16 cellular contexts compared by ENCODE assay signal in genomic region chr7:64180989-64181388, GRCh38. TPM values are rescaled to one million over a fixed set of nuclear protein-coding genes. Genes with fewer than 3 reads are reported as not detected.
DNase-seq lines count a peak whose midpoint lies in the region; ATAC-seq and TF ChIP-seq lines count a peak whose summit lies in the region.
"Had no signal": no experiment of that assay in that cellular context is flagged by ENCODE, and none has a peak within 500 bp of the region (broad histone marks: within the 10 kb centered on the region; RNA-seq: fewer than 3 reads in every experiment).

No MANE protein-coding gene starts in this region.

- peaks cover 17% of the 10 kb centered on the region for H3K9me3 ChIP-seq in neural progenitor cell (ENCODE audit: low read depth)

- no peaks in the 10 kb centered on the region for H3K36me3 ChIP-seq in neural progenitor cell
- H3K36me3 ChIP-seq: Peyer's patch, tibial nerve had no signal

- no peak overlapping the region for H3K4me3 ChIP-seq in neural progenitor cell
- H3K4me3 ChIP-seq: coronary artery, Peyer's patch, tibial nerve had no signal

- H3K4me1 Mint-ChIP-seq in activated T-cell treated with anti-CD3 and anti-CD28 coated beads, Interleukin-2, amount 50 U/mL, for 4 hours (ENCODE audit: low read depth): no peaks in the 10 kb centered on the region
- H3K4me1 Mint-ChIP-seq in neural progenitor cell (no peaks in the 10 kb centered on the region), osteocyte (ENCODE audit: unreplicated experiment) (no peaks in the 10 kb centered on the region)
- H3K4me1 Mint-ChIP-seq: CD8-positive, alpha-beta memory T cell; WTC11 had no signal

- H3K4me3 Mint-ChIP-seq in activated T-cell treated with anti-CD3 and anti-CD28 coated beads, Interleukin-2, amount 50 U/mL, for 4 hours: no peak overlapping the region
- H3K4me3 Mint-ChIP-seq in neural progenitor cell: no peak overlapping the region
- H3K4me3 Mint-ChIP-seq in osteocyte (ENCODE audit: unreplicated experiment): no peak overlapping the region
- H3K4me3 Mint-ChIP-seq: CD8-positive, alpha-beta memory T cell; WTC11 had no signal

- H3K4me2 ChIP-seq in neural progenitor cell: no peak overlapping the region

- no peaks in the 10 kb centered on the region for H3K27me3 ChIP-seq in neural progenitor cell
- H3K27me3 ChIP-seq: Peyer's patch, tibial nerve had no signal

- peak; percentile 46 to 47 for ATAC-seq in activated T-cell treated with anti-CD3 and anti-CD28 coated beads, Interleukin-2, amount 50 U/mL, for 4 hours
- ATAC-seq in HG03432 (IDR thresholded peaks at IDR 0.05; ENCODE audit: unreplicated experiment): no peak
- ATAC-seq: WTC11 had no signal

- no peaks in the 10 kb centered on the region for H4K20me1 ChIP-seq in neural progenitor cell (ENCODE audit: low read depth)

- no peaks in the 10 kb centered on the region for H3K4me1 ChIP-seq in neural progenitor cell
- H3K4me1 ChIP-seq: Peyer's patch, tibial nerve had no signal

- no peaks in the 10 kb centered on the region for H3K36me3 Mint-ChIP-seq in activated T-cell treated with anti-CD3 and anti-CD28 coated beads, Interleukin-2, amount 50 U/mL, for 4 hours (ENCODE audit: insufficient read depth)
- no peaks in the 10 kb centered on the region for H3K36me3 Mint-ChIP-seq in neural progenitor cell
- H3K36me3 Mint-ChIP-seq in osteocyte (ENCODE audit: unreplicated experiment): no peaks in the 10 kb centered on the region
- H3K36me3 Mint-ChIP-seq: CD8-positive, alpha-beta memory T cell had no signal

- H3K79me2 ChIP-seq in neural progenitor cell (ENCODE audit: low read depth): no peaks in the 10 kb centered on the region

- no peaks in the 10 kb centered on the region for H3K9me3 Mint-ChIP-seq in activated T-cell treated with anti-CD3 and anti-CD28 coated beads, Interleukin-2, amount 50 U/mL, for 4 hours
- H3K9me3 Mint-ChIP-seq in neural progenitor cell (peaks cover 39% of the 10 kb centered on the region), osteocyte (ENCODE audit: unreplicated experiment) (peaks cover 35% of the 10 kb centered on the region)

- peaks cover 10% of the 10 kb centered on the region for H3K27me3 Mint-ChIP-seq in activated T-cell treated with anti-CD3 and anti-CD28 coated beads, Interleukin-2, amount 50 U/mL, for 4 hours (ENCODE audit: low read depth)
- H3K27me3 Mint-ChIP-seq in neural progenitor cell (ENCODE audit: insufficient read depth, low read depth) (peaks cover 2% of the 10 kb centered on the region), osteocyte (ENCODE audit: unreplicated experiment) (no peaks in the 10 kb centered on the region)

- TF ChIP-seq CTCF in neural progenitor cell (IDR thresholded peaks at IDR 0.05): peak; percentile 8
- no peak for TF ChIP-seq CTCF in osteocyte (IDR thresholded peaks at IDR 0.05)

- no peak overlapping the region for H3K9ac ChIP-seq in neural progenitor cell

- no peak overlapping the region for H3K27ac Mint-ChIP-seq in neural progenitor cell
- H3K27ac Mint-ChIP-seq in osteocyte (ENCODE audit: unreplicated experiment): no peak overlapping the region
- H3K27ac Mint-ChIP-seq: CD8-positive, alpha-beta memory T cell; WTC11 had no signal

- H3F3A ChIP-seq in neural progenitor cell (ENCODE audit: low read depth): no peaks in the 10 kb centered on the region

- DNase-seq in activated T-cell treated with anti-CD3 and anti-CD28 coated beads, Interleukin-2, amount 50 U/mL, for 4 hours: no peak
- DNase-seq in activated T-cell treated with anti-CD3 and anti-CD28 coated beads, Interleukin-2, amount 50 U/mL, for 1 hour: no peak
- DNase-seq in HT-29 (ENCODE audit: low spot score) (peak; percentile 24), SKM-1 treated with dmso at 0.1 percent for 144 hours (lab: John Stamatoyannopoulos, UW; ENCODE audit: unreplicated experiment) (peak; percentile 19), neural progenitor cell (ENCODE audit: low spot score) (no peak), COR-L47 (lab: John Stamatoyannopoulos, UW) (no peak), osteocyte (ENCODE audit: extremely low spot score, unreplicated experiment) (no peak)
- DNase-seq: activated effector memory CD4-positive, alpha-beta T cell treated with anti-CD3 and anti-CD28 coated beads, Interleukin-2, amount 50 U/mL, for 16 hours; CD8-positive, alpha-beta memory T cell; hippocampal formation; NCI-H1092 treated with DMSO at 0.1 percent for 48 hours; Peyer's patch had no signal

- H3K27ac ChIP-seq in neural progenitor cell: no peak overlapping the region
- H3K27ac ChIP-seq: coronary artery, Peyer's patch, tibial nerve had no signal

- no peak overlapping the region for H2AFZ ChIP-seq in neural progenitor cell (replicated peaks)

RNA-seq across cellular contexts. Expression of gene ZNF735, which starts 26.0 kb away (rescaled TPM):
- total RNA-seq in activated T-cell treated with anti-CD3 and anti-CD28 coated beads, Interleukin-2, amount 50 U/mL, for 4 hours: not detected
- total RNA-seq in HT-29 (2014; rRNA removed; shearing (Covaris generic)): not detected in 2 replicates
- total RNA-seq in neural progenitor cell (ENCODE audit: low replicate concordance) (not detected in 2 replicates), osteocyte (not detected in 2 replicates)
- total RNA-seq: CD8-positive, alpha-beta memory T cell; Peyer's patch; tibial nerve; WTC11 had no signal

RNA-seq across cellular contexts. Expression of gene ZNF679, which starts 47.3 kb away (rescaled TPM):
- not detected for total RNA-seq in activated T-cell treated with anti-CD3 and anti-CD28 coated beads, Interleukin-2, amount 50 U/mL, for 4 hours
- total RNA-seq in HT-29 (2014; rRNA removed; shearing (Covaris generic)): not detected in 2 replicates
- total RNA-seq in neural progenitor cell (ENCODE audit: low replicate concordance) (not detected in 2 replicates), osteocyte (not detected in 2 replicates)
- total RNA-seq: CD8-positive, alpha-beta memory T cell; Peyer's patch; tibial nerve; WTC11 had no signal

Comparison
In these comparisons a context has a peak if more than half of its experiments do, and no peak if none do; other contexts are left out.
1. DNase-seq: peak in HT-29 (single experiment) and SKM-1 treated with dmso at 0.1 percent for 144 hours (single experiment); none in activated T-cell treated with anti-CD3 and anti-CD28 coated beads, Interleukin-2, amount 50 U/mL, for 4 hours (single experiment), activated T-cell treated with anti-CD3 and anti-CD28 coated beads, Interleukin-2, amount 50 U/mL, for 1 hour (single experiment), neural progenitor cell (single experiment), COR-L47 (single experiment) and osteocyte (single experiment).